In the genomic region with DNA sequence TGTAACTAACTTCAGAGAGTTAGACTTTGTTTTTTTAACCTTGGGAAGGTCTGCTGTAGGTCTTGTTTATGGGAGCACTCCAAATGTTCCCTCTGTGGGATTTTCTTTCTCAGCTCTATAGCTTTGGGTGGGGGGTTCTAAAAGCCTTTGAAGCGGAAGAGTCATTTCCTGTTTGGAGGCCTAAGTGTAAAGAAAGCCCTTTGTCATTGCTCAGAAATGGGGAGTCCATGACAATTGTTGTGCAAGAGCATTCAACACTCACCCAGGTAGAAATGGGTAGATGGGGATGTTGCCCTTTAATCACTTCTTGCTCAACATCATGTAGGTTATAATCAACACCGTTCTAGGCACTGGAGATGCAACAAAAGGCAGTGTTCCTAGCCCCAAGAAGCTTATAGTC, we compare ENCODE assay signal across 20 cellular contexts.
"Had no signal": no experiment of that assay in that cellular context is flagged by ENCODE, and none has a peak within 500 bp of the region (broad histone marks: within the 10 kb centered on the region; RNA-seq: fewer than 3 reads in every experiment).

No MANE protein-coding gene starts in this region.

- ATAC-seq: gastroesophageal sphincter, heart right ventricle, psoas muscle, sciatic nerve had no signal

- DNase-seq: activated CD4-positive, alpha-beta T cell treated with anti-CD3 and anti-CD28 coated beads, Interleukin-2, amount 50 U/mL, for 1 hour; activated CD4-positive, CD25-positive, alpha-beta regulatory T cell; activated naive CD4-positive, alpha-beta T cell treated with anti-CD3 and anti-CD28 coated beads, Interleukin-2, amount 10 ng/mL, durations not matched to agents 7 days and 5 days; dorsolateral prefrontal cortex; endodermal cell; erythroblast; heart right ventricle; kidney glomerular epithelial cell; psoas muscle; T-helper 2 cell had no signal

- H3K36me3 Mint-ChIP-seq: activated naive CD4-positive, alpha-beta T cell treated with anti-CD3 and anti-CD28 coated beads, Interleukin-2, amount 10 ng/mL, durations not matched to agents 7 days and 5 days; mesothelial cell of epicardium; neural progenitor cell; type B pancreatic cell had no signal

- H3K9me3 Mint-ChIP-seq: activated naive CD4-positive, alpha-beta T cell treated with anti-CD3 and anti-CD28 coated beads, Interleukin-2, amount 10 ng/mL, durations not matched to agents 7 days and 5 days; activated T-helper 2 cell treated with anti-CD3 and anti-CD28 coated beads, Interferon-gamma antibody, Interleukin-2, Interleukin-4, amounts not matched to agents 10 μg/mL and 5 μg/mL and 100 μg/mL, durations not matched to agents 14 hours and 24 hours and 36 hours; stimulated activated naive CD8-positive, alpha-beta T cell treated with anti-CD3 and anti-CD28 coated beads, Interleukin-15, Interleukin-2, amounts not matched to agents 100 ng/mL and 50 ng/mL, for 24 hours had no signal

- H3K4me3 ChIP-seq: cardiac muscle cell, dorsolateral prefrontal cortex, gastroesophageal sphincter, heart right ventricle, neural progenitor cell, psoas muscle had no signal

- H3K4me1 Mint-ChIP-seq: mesothelial cell of epicardium had no signal

- H3K4me3 Mint-ChIP-seq: activated naive CD4-positive, alpha-beta T cell treated with anti-CD3 and anti-CD28 coated beads, Interleukin-2, amount 10 ng/mL, durations not matched to agents 7 days and 5 days; endodermal cell; mesothelial cell of epicardium; neural progenitor cell; stimulated activated naive CD8-positive, alpha-beta T cell treated with anti-CD3 and anti-CD28 coated beads, Interleukin-15, Interleukin-2, amounts not matched to agents 100 ng/mL and 50 ng/mL, for 24 hours; type B pancreatic cell had no signal

- H3K27me3 Mint-ChIP-seq: activated naive CD4-positive, alpha-beta T cell treated with anti-CD3 and anti-CD28 coated beads, Interleukin-2, amount 10 ng/mL, durations not matched to agents 7 days and 5 days; stimulated activated naive CD8-positive, alpha-beta T cell treated with anti-CD3 and anti-CD28 coated beads, Interleukin-15, Interleukin-2, amounts not matched to agents 100 ng/mL and 50 ng/mL, for 24 hours had no signal

- FAIRE-seq: astrocyte, TTC549 had no signal

- H3K27ac Mint-ChIP-seq: activated naive CD4-positive, alpha-beta T cell treated with anti-CD3 and anti-CD28 coated beads, Interleukin-2, amount 10 ng/mL, durations not matched to agents 7 days and 5 days; activated T-helper 2 cell treated with anti-CD3 and anti-CD28 coated beads, Interferon-gamma antibody, Interleukin-2, Interleukin-4, amounts not matched to agents 10 μg/mL and 5 μg/mL and 100 μg/mL, durations not matched to agents 14 hours and 24 hours and 36 hours; endodermal cell; mesothelial cell of epicardium; neural progenitor cell; stimulated activated naive CD8-positive, alpha-beta T cell treated with anti-CD3 and anti-CD28 coated beads, Interleukin-15, Interleukin-2, amounts not matched to agents 100 ng/mL and 50 ng/mL, for 24 hours; type B pancreatic cell had no signal
